In the genomic region with DNA sequence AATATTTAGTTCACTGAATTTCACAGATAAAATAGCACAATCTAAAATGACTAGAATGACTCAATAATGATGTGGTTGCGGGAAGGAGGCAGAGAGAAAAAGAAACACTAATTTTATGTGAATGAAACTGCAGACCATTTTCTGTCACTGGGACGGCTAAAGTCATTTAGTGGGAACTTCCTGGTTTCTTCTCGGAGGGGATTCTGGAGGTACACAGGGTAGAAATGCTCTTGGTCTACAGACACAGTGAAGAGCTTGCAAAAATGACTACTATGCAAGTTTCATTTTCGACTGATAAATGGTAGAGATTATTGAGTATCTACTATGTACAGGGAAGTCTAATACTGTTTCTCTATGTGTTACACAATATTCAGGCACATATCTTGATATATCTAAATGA, we compare ENCODE assay signal across 1 cellular context.
TF ChIP-seq lines count a peak whose summit lies in the region.

No MANE protein-coding gene starts in this region.

TF ChIP-seq in K562, 482 proteins besides CTCF, POLR2A, EP300 and RAD21:
- TF ChIP-seq, protein P1, sequence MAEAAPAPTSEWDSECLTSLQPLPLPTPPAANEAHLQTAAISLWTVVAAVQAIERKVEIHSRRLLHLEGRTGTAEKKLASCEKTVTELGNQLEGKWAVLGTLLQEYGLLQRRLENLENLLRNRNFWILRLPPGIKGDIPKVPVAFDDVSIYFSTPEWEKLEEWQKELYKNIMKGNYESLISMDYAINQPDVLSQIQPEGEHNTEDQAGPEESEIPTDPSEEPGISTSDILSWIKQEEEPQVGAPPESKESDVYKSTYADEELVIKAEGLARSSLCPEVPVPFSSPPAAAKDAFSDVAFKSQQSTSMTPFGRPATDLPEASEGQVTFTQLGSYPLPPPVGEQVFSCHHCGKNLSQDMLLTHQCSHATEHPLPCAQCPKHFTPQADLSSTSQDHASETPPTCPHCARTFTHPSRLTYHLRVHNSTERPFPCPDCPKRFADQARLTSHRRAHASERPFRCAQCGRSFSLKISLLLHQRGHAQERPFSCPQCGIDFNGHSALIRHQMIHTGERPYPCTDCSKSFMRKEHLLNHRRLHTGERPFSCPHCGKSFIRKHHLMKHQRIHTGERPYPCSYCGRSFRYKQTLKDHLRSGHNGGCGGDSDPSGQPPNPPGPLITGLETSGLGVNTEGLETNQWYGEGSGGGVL (CRISPR knock-in tag; IDR thresholded peaks at IDR 0.05): no peak
- TF ChIP-seq ZNF668 (CRISPR knock-in tag; IDR thresholded peaks at IDR 0.05) (0 out of 2 replicates have a peak, but pooled peaks have one; percentile 13), GATAD2A (IDR thresholded peaks at IDR 0.05) (no peak), ZNF316 (IDR thresholded peaks at IDR 0.05) (peak; percentile 32; the same call in 1 of the 2 replicates)
TF ChIP-seq in K562: peak in this region for 2.
